Comparison of ENCODE assay signal across 23 cellular contexts in the genomic region with DNA sequence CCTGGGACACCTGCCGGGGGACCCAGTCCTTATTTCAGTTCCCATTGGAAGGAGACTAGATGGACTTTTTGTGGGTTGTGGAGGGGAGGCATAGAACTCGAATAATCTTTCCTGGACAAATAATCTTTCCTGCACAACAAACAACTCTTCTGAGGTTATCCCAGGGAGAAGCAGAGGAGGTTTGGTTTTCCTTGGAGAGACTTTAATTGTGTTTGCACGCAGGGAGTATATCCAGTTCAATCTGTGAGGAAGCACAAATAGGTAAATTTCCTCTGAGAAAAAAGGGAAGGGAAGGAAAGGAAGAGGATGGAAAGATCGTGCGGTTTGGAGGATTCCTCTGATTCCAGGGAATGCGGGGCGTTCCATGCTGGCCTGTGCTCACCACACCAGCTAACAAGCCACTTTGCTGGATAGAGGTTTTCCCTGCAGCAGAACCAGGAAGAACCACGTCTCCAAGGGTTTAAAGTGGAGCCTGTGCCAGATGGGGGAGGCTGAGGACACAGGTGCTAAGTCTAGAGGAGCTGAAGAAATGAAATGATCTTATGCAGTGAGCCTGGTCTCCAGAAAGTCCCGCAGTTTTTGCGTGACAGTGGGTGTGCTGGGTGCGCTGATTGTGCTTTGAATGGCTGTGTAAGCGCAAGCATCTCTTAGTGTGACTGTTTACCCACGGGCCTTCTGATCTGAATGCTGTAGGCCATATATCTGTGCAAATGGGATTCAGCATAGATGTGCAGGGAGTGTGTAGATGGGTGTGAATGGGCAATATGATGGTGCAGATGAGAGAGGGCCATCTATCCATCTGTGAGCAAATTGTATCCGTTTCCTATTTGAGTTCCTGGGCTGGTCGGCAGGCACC. TPM values are rescaled to one million over a fixed set of nuclear protein-coding genes. Genes with fewer than 3 reads are reported as not detected.
DNase-seq lines count a peak whose midpoint lies in the region; ATAC-seq and TF ChIP-seq lines count a peak whose summit lies in the region.
"Had no signal": no experiment of that assay in that cellular context is flagged by ENCODE, and none has a peak within 500 bp of the region (broad histone marks: within the 10 kb centered on the region; RNA-seq: fewer than 3 reads in every experiment).

No MANE protein-coding gene starts in this region.

- peaks cover 57% of the 10 kb centered on the region for H3K4me1 ChIP-seq in A673 (ENCODE audit: insufficient read depth, low read length, poor library complexity, severe bottlenecking)
- peaks cover 0 to 26% of the 10 kb centered on the region in 2 donors for H3K4me1 ChIP-seq in neuronal stem cell (ENCODE audit: control insufficient read depth in 2 of 2, insufficient read depth in 1 of 2, low read depth in 1 of 2, low read length in 2 of 2)
- H3K4me1 ChIP-seq: SJCRH30 had no signal

- no peak overlapping the region for H2AK5ac ChIP-seq in neuronal stem cell (ENCODE audit: low read depth, low read length)

- H3K4me3 ChIP-seq in A673 (ENCODE audit: low read depth, low read length, poor library complexity, severe bottlenecking) (no peak overlapping the region), SK-N-MC (peak overlapping the region; percentile 79), neuronal stem cell (ENCODE audit: low read length in 2 of 2) (no peak overlapping the region)
- H3K4me3 ChIP-seq: MG63, SJCRH30 had no signal

- H3K27me3 Mint-ChIP-seq in glutamatergic neuron (ENCODE audit: unreplicated experiment): peaks cover 68% of the 10 kb centered on the region

- intact Hi-C loops in A673 (cut with micrococcal nuclease; ENCODE audit: unreplicated experiment): no loop called here

- H2AFZ ChIP-seq in neuronal stem cell (ENCODE audit: low read length): no peak overlapping the region

- H3K4me3 Mint-ChIP-seq in glutamatergic neuron (ENCODE audit: unreplicated experiment): peak overlapping the region; percentile 28
- H3K4me3 Mint-ChIP-seq: CD8-positive, alpha-beta T cell had no signal

- H4K91ac ChIP-seq in neuronal stem cell (ENCODE audit: low read depth, low read length, poor library complexity): no peak overlapping the region

- no peak overlapping the region for H3K23ac ChIP-seq in neuronal stem cell (ENCODE audit: low read depth, low read length, poor library complexity)

- H3K36me3 Mint-ChIP-seq in glutamatergic neuron (ENCODE audit: unreplicated experiment): no peaks in the 10 kb centered on the region
- H3K36me3 Mint-ChIP-seq: CD8-positive, alpha-beta T cell had no signal

- peak overlapping the region; percentile 13 for H3K18ac ChIP-seq in neuronal stem cell (ENCODE audit: low read length)

- TF ChIP-seq CTCF in A673 (conservative IDR thresholded peaks at IDR 0.05; ENCODE audit: low read depth, low read length) (no peak), glutamatergic neuron (IDR thresholded peaks at IDR 0.05; ENCODE audit: partially characterized antibody, unreplicated experiment) (no peak)

- H2BK15ac ChIP-seq in neuronal stem cell (ENCODE audit: low read length): no peak overlapping the region

- H3K9me3 ChIP-seq in A673 (ENCODE audit: low read depth, low read length, poor library complexity, severe bottlenecking) (no peaks in the 10 kb centered on the region), SK-N-MC (ENCODE audit: low read depth, low read length) (no peaks in the 10 kb centered on the region), neuronal stem cell (replicated peaks in 1 of 2; ENCODE audit: control insufficient read depth in 2 of 2, insufficient read depth in 1 of 2, low read depth in 1 of 2, low read length in 2 of 2) (no peaks in the 10 kb centered on the region)
- H3K9me3 ChIP-seq: MG63, SJCRH30 had no signal

- ATAC-seq in HG03097 (IDR thresholded peaks at IDR 0.05; ENCODE audit: low FRiP score, unreplicated experiment) (no peak), GM19452 (IDR thresholded peaks at IDR 0.05; ENCODE audit: unreplicated experiment) (no peak)
- ATAC-seq: CD8-positive, alpha-beta T cell had no signal

- CTCF ChIA-PET in A673 (lab: Charles Lee): interaction anchor here (0.6 kb wide), 1 partner anchor 20 kb away, joined by 4 read pairs; no protein-coding TSS in a partner anchor

- POLR2A ChIA-PET in A673 (lab: Charles Lee; ENCODE audit: low non-redundant PET): no interaction called here

- no peak overlapping the region for H3K9ac ChIP-seq in SK-N-MC (ENCODE audit: insufficient read length)
- no peak overlapping the region for H3K9ac ChIP-seq in neuronal stem cell (ENCODE audit: low read depth, low read length, poor library complexity)

- no peak overlapping the region for H3K4ac ChIP-seq in neuronal stem cell (ENCODE audit: low read length)

- H3K27me3 ChIP-seq in A673 (replicated peaks; ENCODE audit: insufficient read depth, low read depth, low read length, poor library complexity): peaks cover 33% of the 10 kb centered on the region
- H3K27me3 ChIP-seq in neuronal stem cell (ENCODE audit: control insufficient read depth in 3 of 3, insufficient read depth in 3 of 3, low read depth in 1 of 3, low read length in 3 of 3): peaks cover 48 to 97% (median 96%) of the 10 kb centered on the region in 3 experiments

- H3K27ac ChIP-seq in A673 (ENCODE audit: low read depth, low read length, poor library complexity, severe bottlenecking) (peak overlapping the region; percentile 59), SK-N-MC (peak overlapping the region; percentile 76), neuronal stem cell (replicated peaks; ENCODE audit: low read length) (no peak overlapping the region)
- H3K27ac ChIP-seq: SJCRH30 had no signal

- H3K4me1 Mint-ChIP-seq in glutamatergic neuron (ENCODE audit: low read depth, unreplicated experiment): peaks cover 36% of the 10 kb centered on the region

- H3K9me3 Mint-ChIP-seq in glutamatergic neuron (ENCODE audit: unreplicated experiment): peaks cover 20% of the 10 kb centered on the region
- H3K9me3 Mint-ChIP-seq: CD8-positive, alpha-beta T cell had no signal

- DNase-seq in A673 (ENCODE audit: low spot score): no peak
- no peak for DNase-seq in SK-N-MC (ENCODE audit: low read depth, low spot score)
- DNase-seq in glutamatergic neuron: no peak
- DNase-seq in neuronal stem cell (ENCODE audit: low spot score): no peak
- DNase-seq in GM03348 (ENCODE audit: low spot score): no peak
- DNase-seq: 8988T; AML-193; C1 segment of cervical spinal cord; CD8-positive, alpha-beta T cell; DND-41; MG63; NCI-H1417; NCI-H1694 treated with DMSO at 0.1 percent for 48 hours; NCI-H2081 treated with DMSO at 0.1 percent for 48 hours; NCI-H446; NCI-H526; SJCRH30 had no signal

- H3K27ac Mint-ChIP-seq in glutamatergic neuron (ENCODE audit: unreplicated experiment): no peak overlapping the region
- H3K27ac Mint-ChIP-seq: CD8-positive, alpha-beta T cell had no signal

- no peak overlapping the region for H2BK12ac ChIP-seq in neuronal stem cell (ENCODE audit: low read length)

- no TSS peak for BruUV-seq in A673 (replicated peaks; lab: Mats Ljungman, UMichigan)

- peaks cover 2% of the 10 kb centered on the region for H3K79me1 ChIP-seq in neuronal stem cell (ENCODE audit: low read depth, low read length)

- peaks cover 10% of the 10 kb centered on the region for H3K36me3 ChIP-seq in A673 (ENCODE audit: insufficient read depth, low read length, poor library complexity, severe bottlenecking)
- H3K36me3 ChIP-seq in SK-N-MC (ENCODE audit: insufficient read depth, low read length): peaks cover 51% of the 10 kb centered on the region
- no peaks in the 10 kb centered on the region for H3K36me3 ChIP-seq in neuronal stem cell (replicated peaks in 1 of 2; ENCODE audit: control insufficient read depth in 2 of 2, insufficient read depth in 2 of 2, low read length in 2 of 2)
- H3K36me3 ChIP-seq: MG63, SJCRH30 had no signal

- WGBS in neuronal stem cell (ENCODE audit: extremely low coverage in 2 of 2, insufficient read length in 2 of 2, insufficient replicate concordance in 1 of 2), 2 donors: no CpG with 5 or more reads among the region's 15 CpGs

- H3K4me2 ChIP-seq in neuronal stem cell (ENCODE audit: insufficient read depth, low read length, poor library complexity, severe bottlenecking): no peak overlapping the region

- H2BK5ac ChIP-seq in neuronal stem cell (ENCODE audit: low read length): no peak overlapping the region

- no peak overlapping the region for H3K14ac ChIP-seq in neuronal stem cell (ENCODE audit: low read length)

- no peak overlapping the region for H2BK120ac ChIP-seq in neuronal stem cell (ENCODE audit: low read depth, low read length)

- H4K8ac ChIP-seq in neuronal stem cell (ENCODE audit: low read depth, low read length): no peak overlapping the region

RNA-seq across cellular contexts. Expression of a gene that starts 7.5 kb away (rescaled TPM):
- total RNA-seq in A673 (2021) (29.8 and 36.5 TPM in 2 replicates), glutamatergic neuron (ENCODE audit: unreplicated experiment) (0.07 TPM)
- 0.03 TPM for polyA plus RNA-seq in neuronal stem cell (2013, experiment 1 of 2)
- polyA plus RNA-seq in neuronal stem cell (2013, experiment 2 of 2): 0.06 TPM
- total RNA-seq: CD8-positive, alpha-beta T cell; G401; LHCN-M2; OCI-LY7 had no signal
- polyA plus RNA-seq: AG04450 had no signal

Comparison
In these comparisons a context has a peak if more than half of its experiments do, and no peak if none do; other contexts are left out.
1. RNA of a gene that starts 7.5 kb away (total RNA-seq): 29.8 to 36.5 TPM in A673; 0.07 TPM in glutamatergic neuron (single experiment); every median in the first group is over 10 times any median in the second.